ENCODE assay signal across 2 cellular contexts in genomic region chr6:135780326-135780725, GRCh38.
TF ChIP-seq lines count a peak whose summit lies in the region.

No MANE protein-coding gene starts in this region.

TF ChIP-seq in HepG2, 621 proteins besides CTCF, POLR2A, EP300 and RAD21:
- TF ChIP-seq MAFF (IDR thresholded peaks at IDR 0.05; ENCODE audit: low read depth, low read length) (peak; percentile 45; the same call in 1 of the 2 replicates), ZNF841 (CRISPR knock-in tag; IDR thresholded peaks at IDR 0.05; ENCODE audit: borderline replicate concordance) (no peak), MAFK (conservative IDR thresholded peaks at IDR 0.05 in 1 of 2, IDR thresholded peaks at IDR 0.05 in 1 of 2; ENCODE audit: low read length in 2 of 2) (peak; percentile 49 to 63; a peak in 2 of 4 replicates)

TF ChIP-seq in K562, 482 proteins besides CTCF, POLR2A, EP300 and RAD21:
- TF ChIP-seq CXXC5 (CRISPR knock-in tag; IDR thresholded peaks at IDR 0.05), result no peak
- TF ChIP-seq ZNF316 (IDR thresholded peaks at IDR 0.05), result peak; percentile 70
- no peak for TF ChIP-seq E2F8 (IDR thresholded peaks at IDR 0.05; ENCODE audit: low read depth, partially characterized antibody)
- no peak for TF ChIP-seq ERF (CRISPR knock-in tag; IDR thresholded peaks at IDR 0.05)
- no peak for TF ChIP-seq EP400 (IDR thresholded peaks at IDR 0.05)
- no peak for TF ChIP-seq PHF8 (IDR thresholded peaks at IDR 0.05; ENCODE audit: borderline replicate concordance, low read length)
- TF ChIP-seq MAFG (tag; conservative IDR thresholded peaks at IDR 0.05), result peak; percentile 21; the same call in 1 of the 2 replicates
- no peak for TF ChIP-seq PCBP1 (IDR thresholded peaks at IDR 0.05; ENCODE audit: low read depth, low read length, poor library complexity, severe bottlenecking)
- TF ChIP-seq ZBTB2 (IDR thresholded peaks at IDR 0.05), result no peak
- TF ChIP-seq ZBTB12 (CRISPR knock-in tag; IDR thresholded peaks at IDR 0.05), result no peak
- TF ChIP-seq CEBPZ (IDR thresholded peaks at IDR 0.05; ENCODE audit: borderline replicate concordance, low read depth, low read length), result no peak
- TF ChIP-seq C11orf30 (IDR thresholded peaks at IDR 0.05; ENCODE audit: low read depth), result peak; percentile 18; the same call in 1 of the 2 replicates
- TF ChIP-seq CLOCK (CRISPR knock-in tag; IDR thresholded peaks at IDR 0.05; ENCODE audit: borderline replicate concordance), result no peak
- no peak for TF ChIP-seq ZNF274 (IDR thresholded peaks at IDR 0.05; ENCODE audit: borderline replicate concordance, low read depth, low read length)
- TF ChIP-seq STAT5A (IDR thresholded peaks at IDR 0.05; ENCODE audit: borderline replicate concordance, low read length), result no peak
- no peak for TF ChIP-seq CBX3 (IDR thresholded peaks at IDR 0.05; ENCODE audit: borderline replicate concordance in 1 of 2, low read length in 2 of 2)
- no peak for TF ChIP-seq MAX (CRISPR knock-in tag; IDR thresholded peaks at IDR 0.05)
- no peak for TF ChIP-seq ZNF232 (CRISPR knock-in tag; IDR thresholded peaks at IDR 0.05)
- TF ChIP-seq KLF6 (CRISPR knock-in tag; IDR thresholded peaks at IDR 0.05; ENCODE audit: borderline replicate concordance), result no peak
- TF ChIP-seq JUND (IDR thresholded peaks at IDR 0.05; ENCODE audit: borderline replicate concordance, low read depth, low read length), result no peak
- no peak for TF ChIP-seq JUND (tag; IDR thresholded peaks at IDR 0.05; ENCODE audit: borderline replicate concordance, low read depth, low read length)
